In the genomic region with DNA sequence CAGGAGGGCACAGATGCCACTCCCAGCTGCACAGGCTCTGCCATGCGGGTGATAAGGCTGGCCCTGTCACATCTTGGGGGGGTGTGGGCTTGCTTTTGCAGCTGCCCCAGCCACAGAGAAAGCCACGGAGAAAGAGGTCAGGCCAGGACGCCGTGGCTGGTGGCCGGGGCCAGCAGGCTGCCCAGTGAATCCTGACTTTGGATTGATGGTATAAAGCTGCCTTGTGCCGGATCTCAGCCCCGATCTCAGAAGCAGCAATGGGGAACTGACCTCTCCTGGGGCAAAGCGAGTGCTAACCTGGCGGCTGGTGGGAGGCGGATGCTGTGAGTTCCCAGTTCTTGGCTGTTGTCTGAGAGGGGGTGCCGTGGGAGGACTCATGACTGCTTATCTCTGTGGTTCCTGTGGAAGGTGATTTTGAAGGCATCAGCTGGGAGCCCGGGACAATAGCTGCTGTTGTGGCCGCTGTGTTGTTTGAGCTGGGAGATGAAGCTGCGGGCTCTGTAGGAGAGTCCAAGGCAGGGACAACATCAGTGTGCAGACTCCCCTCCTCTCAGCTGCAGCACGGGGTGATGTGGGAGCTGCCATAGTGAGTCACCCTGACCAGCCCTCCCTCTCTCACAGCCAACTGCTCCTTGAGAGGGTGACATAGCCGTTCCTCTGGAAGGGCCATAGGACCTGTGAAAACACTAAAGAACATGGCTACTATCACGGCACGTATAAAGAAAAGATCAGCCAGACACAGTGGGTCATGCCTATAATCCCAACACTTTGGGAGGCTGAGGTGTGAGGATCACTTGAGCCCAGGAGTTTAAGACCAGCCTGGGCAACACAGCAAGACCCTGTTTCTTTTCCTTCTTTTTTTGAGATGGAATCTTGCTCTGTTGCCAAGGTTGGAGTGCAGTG, we compare ENCODE assay signal across 19 cellular contexts. TPM values are rescaled to one million over a fixed set of nuclear protein-coding genes. Genes with fewer than 3 reads are reported as not detected.
A peak's percentile ranks its signal among the peaks of the same experiment; 100 is the strongest.
DNase-seq lines count a peak whose midpoint lies in the region; ATAC-seq, FAIRE-seq and TF ChIP-seq lines count a peak whose summit lies in the region.
"Had no signal": no experiment of that assay in that cellular context is flagged by ENCODE, and none has a peak within 500 bp of the region (broad histone marks: within the 10 kb centered on the region; RNA-seq: fewer than 3 reads in every experiment).

No MANE protein-coding gene starts in this region.

- H3K27me3 Mint-ChIP-seq in astrocyte (ENCODE audit: low read depth, unreplicated experiment) = peaks cover 15% of the 10 kb centered on the region
- H3K27me3 Mint-ChIP-seq: CD8-positive, alpha-beta memory T cell; naive thymus-derived CD8-positive, alpha-beta T cell had no signal

- DNase-seq in Right ventricle myocardium superior (peak; percentile 29), Right ventricle myocardium inferior (ENCODE audit: missing footprints) (no peak), astrocyte (ENCODE audit: low read depth) (peak; percentile 67), kidney (peak; percentile 39), upper lobe of right lung (peak; percentile 46), SIG-M5 treated with dmso at 0.1 percent for 504 hours (lab: John Stamatoyannopoulos, UW; ENCODE audit: unreplicated experiment) (no peak), hypothalamus (lab: John Stamatoyannopoulos, UW) (no peak)
- DNase-seq: activated CD4-positive, alpha-beta T cell treated with anti-CD3 and anti-CD28 coated beads for 48 hours; CD8-positive, alpha-beta memory T cell; central memory CD4-positive, alpha-beta T cell; effector CD8-positive, alpha-beta T cell; naive thymus-derived CD8-positive, alpha-beta T cell; NCI-H446 treated with DMSO at 0.1 percent for 48 hours; psoas muscle; SIG-M5; stimulated activated CD4-positive, alpha-beta T cell treated with anti-CD3 and anti-CD28 coated beads, Interleukin-15, amount 100 ng/mL, for 24 hours; stomach had no signal

- peaks cover 2% of the 10 kb centered on the region for H3K4me1 Mint-ChIP-seq in astrocyte (ENCODE audit: low read depth, unreplicated experiment)

- H3K4me2 ChIP-seq in astrocyte (ENCODE audit: low read length) = no peak overlapping the region

- no peaks in the 10 kb centered on the region for H3K79me2 ChIP-seq in astrocyte (ENCODE audit: insufficient read depth, low read length)

- intact Hi-C loops in Right ventricle myocardium superior (cut with DNase I) (no loop called here), Right ventricle myocardium inferior (cut with DNase I) (no loop called here), kidney (cut with DNase I) (no loop called here), upper lobe of right lung (cut with DNase I) (no loop called here)

- H3K36me3 Mint-ChIP-seq in astrocyte (ENCODE audit: low read depth, unreplicated experiment) = peaks cover 4% of the 10 kb centered on the region

- peaks cover 2% of the 10 kb centered on the region for H3K9me3 Mint-ChIP-seq in astrocyte (ENCODE audit: unreplicated experiment)
- H3K9me3 Mint-ChIP-seq: activated naive CD4-positive, alpha-beta T cell treated with anti-CD3 and anti-CD28 coated beads, Interleukin-2, amount 50 U/mL, for 72 hours; CD8-positive, alpha-beta memory T cell; naive thymus-derived CD8-positive, alpha-beta T cell had no signal

- H3K4me3 ChIP-seq in astrocyte (ENCODE audit: insufficient read depth, low read depth, low read length) (no peak overlapping the region), kidney (ENCODE audit: low read length in 2 of 2) (no peak overlapping the region), upper lobe of right lung (no peak overlapping the region)
- H3K4me3 ChIP-seq: psoas muscle, stomach had no signal

- H3K27ac ChIP-seq in astrocyte (ENCODE audit: low read depth, low read length) = no peak overlapping the region
- no peak overlapping the region for H3K27ac ChIP-seq in kidney (ENCODE audit: low read depth in 2 of 2, low read length in 2 of 2)
- no peak overlapping the region for H3K27ac ChIP-seq in upper lobe of right lung
- H3K27ac ChIP-seq: psoas muscle, stomach had no signal

- H3K9me3 ChIP-seq in astrocyte (ENCODE audit: insufficient read depth, low read depth, low read length) = no peaks in the 10 kb centered on the region
- no peaks in the 10 kb centered on the region for H3K9me3 ChIP-seq in kidney (ENCODE audit: control insufficient read depth in 1 of 2, low read length in 2 of 2)
- no peaks in the 10 kb centered on the region for H3K9me3 ChIP-seq in upper lobe of right lung
- H3K9me3 ChIP-seq: psoas muscle, stomach had no signal

- H3K36me3 ChIP-seq in astrocyte (ENCODE audit: insufficient read depth, low read length) (no peaks in the 10 kb centered on the region), kidney (ENCODE audit: control insufficient read depth in 1 of 2, insufficient read depth in 2 of 2, low read length in 2 of 2) (no peaks in the 10 kb centered on the region), upper lobe of right lung (peaks cover 41% of the 10 kb centered on the region)

- no peak for FAIRE-seq in astrocyte (lab: Jason Lieb, UNC)
- FAIRE-seq in kidney (lab: Jason Lieb, UNC) = no peak

- no peak overlapping the region for H3K27ac Mint-ChIP-seq in astrocyte (ENCODE audit: unreplicated experiment)

- H3K9ac ChIP-seq in astrocyte (ENCODE audit: low read length) (no peak overlapping the region), kidney (ENCODE audit: low read length in 2 of 2) (no peak overlapping the region)

- no peak for ATAC-seq in Right ventricle myocardium superior (ENCODE audit: poor library complexity)
- no peak for ATAC-seq in Right ventricle myocardium inferior
- ATAC-seq in upper lobe of right lung = no peak
- no peak for ATAC-seq in HG03025 (IDR thresholded peaks at IDR 0.05; ENCODE audit: low FRiP score, unreplicated experiment)
- ATAC-seq: activated naive CD4-positive, alpha-beta T cell treated with anti-CD3 and anti-CD28 coated beads, Interleukin-2, amount 50 U/mL, for 72 hours; naive thymus-derived CD8-positive, alpha-beta T cell; psoas muscle had no signal

- H3K27me3 ChIP-seq in astrocyte (ENCODE audit: insufficient read depth, low read length) (no peaks in the 10 kb centered on the region), upper lobe of right lung (no peaks in the 10 kb centered on the region)
- H3K27me3 ChIP-seq: stomach had no signal

- no peaks in the 10 kb centered on the region for H4K20me1 ChIP-seq in astrocyte (ENCODE audit: insufficient read depth, low read length)

- H3K4me1 ChIP-seq in astrocyte (ENCODE audit: insufficient read depth, low read length) = peaks cover 11% of the 10 kb centered on the region
- H3K4me1 ChIP-seq in kidney (ENCODE audit: control insufficient read depth in 1 of 2, insufficient read depth in 1 of 2, low read depth in 1 of 2, low read length in 2 of 2) = peaks cover 0 to 3% of the 10 kb centered on the region in 2 donors
- H3K4me1 ChIP-seq in upper lobe of right lung = peaks cover 5% of the 10 kb centered on the region
- H3K4me1 ChIP-seq: psoas muscle had no signal

- TF ChIP-seq CTCF in astrocyte (IDR thresholded peaks at IDR 0.05; ENCODE audit: insufficient read depth, low read depth, low read length) (no peak), kidney (IDR thresholded peaks at IDR 0.05; ENCODE audit: borderline replicate concordance, extremely low read depth, insufficient read depth) (no peak), upper lobe of right lung (IDR thresholded peaks at IDR 0.05) (no peak)

- no peak overlapping the region for H2AFZ ChIP-seq in astrocyte (ENCODE audit: low read depth, low read length)

- H3K4me3 Mint-ChIP-seq in astrocyte (ENCODE audit: unreplicated experiment) = no peak overlapping the region
- H3K4me3 Mint-ChIP-seq: CD8-positive, alpha-beta memory T cell had no signal

RNA-seq across cellular contexts. Expression of gene IL15RA, which starts 17.0 kb away (rescaled TPM):
- total RNA-seq in Right ventricle myocardium superior (8.2 TPM), Right ventricle myocardium inferior (11.6 TPM), astrocyte (2.9 and 3.1 TPM in 2 replicates), kidney (13.9 TPM), upper lobe of right lung (36.7 TPM)
- polyA plus RNA-seq in kidney (ENCODE audit: insufficient read depth, low read depth, low replicate concordance) = 6.8 TPM

Comparison
In these comparisons a context has a peak if more than half of its experiments do, and no peak if none do; other contexts are left out.
1. DNase-seq: peak in Right ventricle myocardium superior (single experiment), astrocyte (single experiment), kidney (single experiment) and upper lobe of right lung (single experiment); none in Right ventricle myocardium inferior (single experiment), SIG-M5 treated with dmso at 0.1 percent for 504 hours (single experiment) and hypothalamus (0 of 51).